ENCODE assay signal across 15 cellular contexts in the genomic region with DNA sequence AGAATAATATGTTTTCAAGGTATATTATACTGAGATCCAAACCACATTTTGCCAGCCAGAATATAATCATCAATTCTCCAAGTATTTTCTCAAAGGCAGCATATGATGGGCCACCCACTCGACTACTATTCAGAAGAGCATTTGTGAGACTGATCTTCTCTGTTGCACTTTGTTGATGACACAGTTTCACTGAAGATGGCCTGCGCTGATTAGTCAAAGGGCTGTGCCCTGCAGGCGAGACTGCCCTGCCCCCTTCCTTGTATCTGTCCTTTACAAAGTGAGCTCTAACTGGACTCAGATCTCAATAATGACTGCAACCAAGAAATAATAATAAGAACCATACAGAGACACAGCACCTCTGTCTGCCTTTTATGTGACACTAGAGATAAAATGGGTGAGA.
A peak's percentile ranks its signal among the peaks of the same experiment; 100 is the strongest.
DNase-seq lines count a peak whose midpoint lies in the region.
"Had no signal": no experiment of that assay in that cellular context is flagged by ENCODE, and none has a peak within 500 bp of the region (broad histone marks: within the 10 kb centered on the region; RNA-seq: fewer than 3 reads in every experiment).

No MANE protein-coding gene starts in this region.

- DNase-seq in ELR (ENCODE audit: low read depth) (peak; percentile 24), NCI-H69 (lab: John Stamatoyannopoulos, UW) (peak; percentile 4), foreskin melanocyte (peak; percentile 38), putamen (ENCODE audit: low spot score) (peak; percentile 7), midbrain (lab: John Stamatoyannopoulos, UW) (no peak), NCI-H2171 treated with DMSO at 0.1 percent for 48 hours (lab: John Stamatoyannopoulos, UW) (no peak), occipital lobe (lab: John Stamatoyannopoulos, UW) (no peak)
- DNase-seq: DMS 273 treated with DMSO at 0.1 percent for 48 hours, MG63, NCI-H1105, NCI-H187, NCI-H510A, Peyer's patch, SIG-M5, T-cell had no signal

Comparison
In these comparisons a context has a peak if more than half of its experiments do, and no peak if none do; other contexts are left out.
1. DNase-seq: peak in ELR (single experiment), NCI-H69 (single experiment), foreskin melanocyte (single experiment) and putamen (single experiment); none in midbrain (single experiment), NCI-H2171 treated with DMSO at 0.1 percent for 48 hours (single experiment) and occipital lobe (single experiment).